Comparison of ENCODE assay signal across 16 cellular contexts in the genomic region with DNA sequence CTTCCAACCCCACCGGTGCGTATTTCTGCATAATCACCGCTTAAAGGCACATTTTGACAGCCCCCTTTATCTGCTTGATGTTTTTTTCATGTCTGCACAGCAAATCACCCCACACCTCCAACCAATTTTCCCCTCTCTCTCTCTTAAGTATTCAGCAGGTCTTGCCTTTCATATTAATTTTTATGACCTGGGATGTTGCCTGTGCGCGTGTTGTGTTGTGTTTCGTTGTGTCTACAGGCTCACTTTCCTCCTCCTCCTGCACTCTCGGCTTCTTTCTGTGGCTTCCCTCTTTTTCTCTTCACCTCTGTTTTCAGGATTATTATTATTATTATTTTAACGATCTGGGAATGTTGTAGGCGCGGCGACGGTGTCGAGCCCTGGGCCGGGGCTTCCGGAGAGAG. TPM values are rescaled to one million over a fixed set of nuclear protein-coding genes. Genes with fewer than 3 reads are reported as not detected.
DNase-seq lines count a peak whose midpoint lies in the region; TF ChIP-seq lines count a peak whose summit lies in the region.
"Had no signal": no experiment of that assay in that cellular context is flagged by ENCODE, and none has a peak within 500 bp of the region (broad histone marks: within the 10 kb centered on the region; RNA-seq: fewer than 3 reads in every experiment).

No MANE protein-coding gene starts in this region.

- no peak overlapping the region for H3K27ac Mint-ChIP-seq in activated CD4-positive, alpha-beta memory T cell treated with anti-CD3 and anti-CD28 coated beads for 36 hours
- no peak overlapping the region for H3K27ac Mint-ChIP-seq in activated CD4-positive, alpha-beta memory T cell treated with anti-CD3 and anti-CD28 coated beads, Interleukin-2, amount 10 ng/mL, durations not matched to agents 7 days and 5 days
- peak overlapping the region; percentile 69 for H3K27ac Mint-ChIP-seq in activated T-helper 1 cell treated with anti-CD3 and anti-CD28 coated beads, Interleukin-12 subunit alpha, Interleukin-12 subunit beta, Interleukin-2, Interleukin-4 antibody, amounts not matched to agents 30 ng/mL and 10 ng/mL and 1 ng/mL, durations not matched to agents 14 hours and 24 hours and 36 hours
- H3K27ac Mint-ChIP-seq in immature natural killer cell: no peak overlapping the region

- peak overlapping the region; percentile 4 for H3K4me3 Mint-ChIP-seq in activated CD4-positive, alpha-beta memory T cell treated with anti-CD3 and anti-CD28 coated beads for 36 hours
- no peak overlapping the region for H3K4me3 Mint-ChIP-seq in activated CD4-positive, alpha-beta memory T cell treated with anti-CD3 and anti-CD28 coated beads, Interleukin-2, amount 10 ng/mL, durations not matched to agents 7 days and 5 days
- no peak overlapping the region for H3K4me3 Mint-ChIP-seq in activated T-helper 1 cell treated with anti-CD3 and anti-CD28 coated beads, Interleukin-12 subunit alpha, Interleukin-12 subunit beta, Interleukin-2, Interleukin-4 antibody, amounts not matched to agents 30 ng/mL and 10 ng/mL and 1 ng/mL, durations not matched to agents 14 hours and 24 hours and 36 hours
- peak overlapping the region in 4 of 5 donors; percentile 15 to 63 (median 48) for H3K4me3 Mint-ChIP-seq in immature natural killer cell

- intact Hi-C loops in activated CD4-positive, alpha-beta memory T cell treated with anti-CD3 and anti-CD28 coated beads for 36 hours (cut with micrococcal nuclease): no loop called here
- intact Hi-C loops in activated T-helper 1 cell treated with anti-CD3 and anti-CD28 coated beads, Interleukin-12 subunit alpha, Interleukin-12 subunit beta, Interleukin-2, Interleukin-4 antibody, amounts not matched to agents 30 ng/mL and 10 ng/mL and 1 ng/mL, durations not matched to agents 14 hours and 24 hours and 36 hours (cut with micrococcal nuclease): loop anchor here (2.0 to 5.0 kb wide), 2 partner anchors 15 to 117 kb away; a partner anchor contains a TSS
- intact Hi-C loops in spleen (cut with DNase I; ENCODE audit: low total_unique reads) (no loop called here), mammary epithelial cell (cut with micrococcal nuclease) (loop anchor here (10.0 kb wide), 1 partner anchor 295 kb away; no protein-coding TSS in a partner anchor)

- no peak overlapping the region for H3K4me2 ChIP-seq in mammary epithelial cell (ENCODE audit: insufficient read depth, low read depth, low read length)

- no peak overlapping the region for H3K27ac ChIP-seq in spleen
- H3K27ac ChIP-seq in mammary epithelial cell (ENCODE audit: insufficient read depth, low read depth, low read length): no peak overlapping the region
- H3K27ac ChIP-seq: gastrocnemius medialis, pancreas had no signal

- H3K9ac ChIP-seq in mammary epithelial cell (ENCODE audit: insufficient read depth, low read length): no peak overlapping the region

- H3K4me1 Mint-ChIP-seq in activated CD4-positive, alpha-beta memory T cell treated with anti-CD3 and anti-CD28 coated beads for 36 hours (ENCODE audit: low read depth): peaks cover 16% of the 10 kb centered on the region
- H3K4me1 Mint-ChIP-seq in activated CD4-positive, alpha-beta memory T cell treated with anti-CD3 and anti-CD28 coated beads, Interleukin-2, amount 10 ng/mL, durations not matched to agents 7 days and 5 days: peaks cover 15% of the 10 kb centered on the region
- no peaks in the 10 kb centered on the region for H3K4me1 Mint-ChIP-seq in activated T-helper 1 cell treated with anti-CD3 and anti-CD28 coated beads, Interleukin-12 subunit alpha, Interleukin-12 subunit beta, Interleukin-2, Interleukin-4 antibody, amounts not matched to agents 30 ng/mL and 10 ng/mL and 1 ng/mL, durations not matched to agents 14 hours and 24 hours and 36 hours (ENCODE audit: low read depth)
- H3K4me1 Mint-ChIP-seq in immature natural killer cell: peaks cover 9 to 12% of the 10 kb centered on the region in 2 donors

- POLR2A ChIA-PET in activated CD4-positive, alpha-beta memory T cell treated with anti-CD3 and anti-CD28 coated beads for 36 hours (lab: Charles Lee): no interaction called here
- POLR2A ChIA-PET in activated CD4-positive, alpha-beta memory T cell treated with anti-CD3 and anti-CD28 coated beads, Interleukin-2, amount 10 ng/mL, durations not matched to agents 7 days and 5 days (lab: Charles Lee): no interaction called here
- POLR2A ChIA-PET in HEK293T (lab: Yijun Ruan, JAX): no interaction called here

- no peak overlapping the region for H2AFZ ChIP-seq in mammary epithelial cell (ENCODE audit: low read depth, low read length)

- no peak for DNase-seq in activated CD4-positive, alpha-beta memory T cell treated with anti-CD3 and anti-CD28 coated beads for 36 hours
- DNase-seq in activated CD4-positive, alpha-beta memory T cell treated with anti-CD3 and anti-CD28 coated beads, Interleukin-2, amount 10 ng/mL, durations not matched to agents 7 days and 5 days: no peak
- no peak for DNase-seq in activated T-helper 1 cell treated with anti-CD3 and anti-CD28 coated beads, Interleukin-12 subunit alpha, Interleukin-12 subunit beta, Interleukin-2, Interleukin-4 antibody, amounts not matched to agents 30 ng/mL and 10 ng/mL and 1 ng/mL, durations not matched to agents 14 hours and 24 hours and 36 hours (ENCODE audit: low spot score)
- no peak for DNase-seq in immature natural killer cell
- no peak for DNase-seq in spleen
- no peak for DNase-seq in mammary epithelial cell
- no peak for DNase-seq in HEK293T (ENCODE audit: extremely low spot score)
- DNase-seq in NCI-H748 (lab: John Stamatoyannopoulos, UW; ENCODE audit: unreplicated experiment): no peak
- DNase-seq: amniotic stem cell; effector CD8-positive, alpha-beta T cell; gastrocnemius medialis; SW 1271 had no signal

- H3K9me3 ChIP-seq in spleen (peaks cover 0 to 6% (median 0%) of the 10 kb centered on the region in 8 donors), mammary epithelial cell (replicated peaks; ENCODE audit: insufficient read depth, low read length) (no peaks in the 10 kb centered on the region)
- H3K9me3 ChIP-seq: gastrocnemius medialis, MG63, pancreas had no signal

- H3K4me3 ChIP-seq in spleen (peak overlapping the region in 5 of 8 donors; percentile 9 to 54 (median 17)), mammary epithelial cell (replicated peaks in 1 of 3; ENCODE audit: insufficient read depth in 1 of 3, low read depth in 2 of 3, low read length in 3 of 3) (no peak overlapping the region)
- H3K4me3 ChIP-seq: MG63 had no signal

- H3K4me1 ChIP-seq in spleen (peaks cover 4 to 29% (median 16%) of the 10 kb centered on the region in 6 donors), mammary epithelial cell (ENCODE audit: insufficient read depth, low read length) (peaks cover 3% of the 10 kb centered on the region)

- no peak for TF ChIP-seq POLR2A in spleen (IDR thresholded peaks at IDR 0.05)

- 3 to 8% (median 6%) methylated on average over 15 of the region's 15 CpGs for WGBS in spleen, 5 donors
- 3% methylated on average over 12 of the region's 15 CpGs for WGBS in mammary epithelial cell (ENCODE audit: low coverage, missing lambda C conversion rate)

- H3K36me3 Mint-ChIP-seq in activated CD4-positive, alpha-beta memory T cell treated with anti-CD3 and anti-CD28 coated beads for 36 hours: peaks cover 7% of the 10 kb centered on the region
- peaks cover 8% of the 10 kb centered on the region for H3K36me3 Mint-ChIP-seq in activated CD4-positive, alpha-beta memory T cell treated with anti-CD3 and anti-CD28 coated beads, Interleukin-2, amount 10 ng/mL, durations not matched to agents 7 days and 5 days (ENCODE audit: low read depth)
- peaks cover 2% of the 10 kb centered on the region for H3K36me3 Mint-ChIP-seq in activated T-helper 1 cell treated with anti-CD3 and anti-CD28 coated beads, Interleukin-12 subunit alpha, Interleukin-12 subunit beta, Interleukin-2, Interleukin-4 antibody, amounts not matched to agents 30 ng/mL and 10 ng/mL and 1 ng/mL, durations not matched to agents 14 hours and 24 hours and 36 hours (ENCODE audit: low read depth)
- H3K36me3 Mint-ChIP-seq in immature natural killer cell: peaks cover 0 to 7% (median 3%) of the 10 kb centered on the region in 3 donors

- H3K9me3 Mint-ChIP-seq in activated CD4-positive, alpha-beta memory T cell treated with anti-CD3 and anti-CD28 coated beads for 36 hours: no peaks in the 10 kb centered on the region
- H3K9me3 Mint-ChIP-seq in activated CD4-positive, alpha-beta memory T cell treated with anti-CD3 and anti-CD28 coated beads, Interleukin-2, amount 10 ng/mL, durations not matched to agents 7 days and 5 days: no peaks in the 10 kb centered on the region
- no peaks in the 10 kb centered on the region for H3K9me3 Mint-ChIP-seq in activated T-helper 1 cell treated with anti-CD3 and anti-CD28 coated beads, Interleukin-12 subunit alpha, Interleukin-12 subunit beta, Interleukin-2, Interleukin-4 antibody, amounts not matched to agents 30 ng/mL and 10 ng/mL and 1 ng/mL, durations not matched to agents 14 hours and 24 hours and 36 hours
- peaks cover 6 to 40% (median 7%) of the 10 kb centered on the region in 6 donors for H3K9me3 Mint-ChIP-seq in immature natural killer cell

- H4K20me1 ChIP-seq in mammary epithelial cell (ENCODE audit: insufficient read depth, low read length): no peaks in the 10 kb centered on the region

- H3K79me2 ChIP-seq in mammary epithelial cell (ENCODE audit: insufficient read depth, low read length): no peaks in the 10 kb centered on the region

- dilution Hi-C loops in mammary epithelial cell (cut with HindIII; ENCODE audit: low sequenced_read_pairs): no loop called here

- no peaks in the 10 kb centered on the region for H3K36me3 ChIP-seq in spleen
- no peaks in the 10 kb centered on the region for H3K36me3 ChIP-seq in mammary epithelial cell (ENCODE audit: insufficient read depth, low read length)
- H3K36me3 ChIP-seq: gastrocnemius medialis, MG63, pancreas had no signal

- CTCF ChIA-PET in activated CD4-positive, alpha-beta memory T cell treated with anti-CD3 and anti-CD28 coated beads for 36 hours (lab: Charles Lee): no interaction called here
- CTCF ChIA-PET in activated CD4-positive, alpha-beta memory T cell treated with anti-CD3 and anti-CD28 coated beads, Interleukin-2, amount 10 ng/mL, durations not matched to agents 7 days and 5 days (lab: Charles Lee): no interaction called here
- CTCF ChIA-PET in mammary epithelial cell (lab: Charles Lee; ENCODE audit: low non-redundant PET) (no interaction called here), HEK293T (lab: Yijun Ruan, JAX) (no interaction called here)

- no peak for TF ChIP-seq CTCF in spleen (IDR thresholded peaks at IDR 0.05 in 8 of 11, conservative IDR thresholded peaks at IDR 0.05 in 3 of 11)
- no peak for TF ChIP-seq CTCF in mammary epithelial cell (conservative IDR thresholded peaks at IDR 0.05 in 1 of 2, IDR thresholded peaks at IDR 0.05 in 1 of 2; ENCODE audit: extremely low read depth in 1 of 2, insufficient read depth in 1 of 2, low read depth in 1 of 2, low read length in 2 of 2)

- in situ Hi-C loops in mammary epithelial cell (cut with MboI; ENCODE audit: low sequenced_read_pairs in 2 of 2): no loop called here

- H3K27me3 ChIP-seq in spleen (replicated peaks in 1 of 7) (peaks cover 4 to 100% (median 73%) of the 10 kb centered on the region in 7 donors), mammary epithelial cell (ENCODE audit: insufficient read depth, low read length) (peaks cover 59% of the 10 kb centered on the region)

- H3K27me3 Mint-ChIP-seq in activated CD4-positive, alpha-beta memory T cell treated with anti-CD3 and anti-CD28 coated beads for 36 hours: peaks cover 77% of the 10 kb centered on the region
- peaks cover 75% of the 10 kb centered on the region for H3K27me3 Mint-ChIP-seq in activated CD4-positive, alpha-beta memory T cell treated with anti-CD3 and anti-CD28 coated beads, Interleukin-2, amount 10 ng/mL, durations not matched to agents 7 days and 5 days
- peaks cover 67% of the 10 kb centered on the region for H3K27me3 Mint-ChIP-seq in activated T-helper 1 cell treated with anti-CD3 and anti-CD28 coated beads, Interleukin-12 subunit alpha, Interleukin-12 subunit beta, Interleukin-2, Interleukin-4 antibody, amounts not matched to agents 30 ng/mL and 10 ng/mL and 1 ng/mL, durations not matched to agents 14 hours and 24 hours and 36 hours (ENCODE audit: insufficient read depth)
- H3K27me3 Mint-ChIP-seq in immature natural killer cell (ENCODE audit: low read depth in 3 of 3): peaks cover 20 to 51% (median 47%) of the 10 kb centered on the region in 3 donors

- BruUV-seq in mammary epithelial cell (replicated peaks; lab: Mats Ljungman, UMichigan): no TSS peak

RNA-seq across cellular contexts. Expression of a gene that starts 0.7 kb away (rescaled TPM):
- total RNA-seq in activated CD4-positive, alpha-beta memory T cell treated with anti-CD3 and anti-CD28 coated beads for 36 hours: not detected
- total RNA-seq in activated CD4-positive, alpha-beta memory T cell treated with anti-CD3 and anti-CD28 coated beads, Interleukin-2, amount 10 ng/mL, durations not matched to agents 7 days and 5 days: not detected
- total RNA-seq in activated T-helper 1 cell treated with anti-CD3 and anti-CD28 coated beads, Interleukin-12 subunit alpha, Interleukin-12 subunit beta, Interleukin-2, Interleukin-4 antibody, amounts not matched to agents 30 ng/mL and 10 ng/mL and 1 ng/mL, durations not matched to agents 14 hours and 24 hours and 36 hours: not detected in 2 replicates
- polyA plus RNA-seq in immature natural killer cell (not detected), spleen (not detected), mammary epithelial cell (not detected)
- total RNA-seq in spleen (not detected), mammary epithelial cell (not detected)
- polyA minus RNA-seq in mammary epithelial cell: not detected
- total RNA-seq: gastrocnemius medialis, HT-29, pancreas had no signal
- polyA plus RNA-seq: AG04450, pancreas had no signal

Comparison
In these comparisons a context has a peak if more than half of its experiments do, and no peak if none do; other contexts are left out.
1. H3K4me3 Mint-ChIP-seq: peak in activated CD4-positive, alpha-beta memory T cell treated with anti-CD3 and anti-CD28 coated beads for 36 hours (single experiment) and immature natural killer cell (4 of 5); none in activated CD4-positive, alpha-beta memory T cell treated with anti-CD3 and anti-CD28 coated beads, Interleukin-2, amount 10 ng/mL, durations not matched to agents 7 days and 5 days (single experiment) and activated T-helper 1 cell treated with anti-CD3 and anti-CD28 coated beads, Interleukin-12 subunit alpha, Interleukin-12 subunit beta, Interleukin-2, Interleukin-4 antibody, amounts not matched to agents 30 ng/mL and 10 ng/mL and 1 ng/mL, durations not matched to agents 14 hours and 24 hours and 36 hours (single experiment).
2. H3K4me3 ChIP-seq: peak in spleen (5 of 8); none in mammary epithelial cell (0 of 3).
3. intact Hi-C loops: an anchor here in activated T-helper 1 cell treated with anti-CD3 and anti-CD28 coated beads, Interleukin-12 subunit alpha, Interleukin-12 subunit beta, Interleukin-2, Interleukin-4 antibody, amounts not matched to agents 30 ng/mL and 10 ng/mL and 1 ng/mL, durations not matched to agents 14 hours and 24 hours and 36 hours (2.0 to 5.0 kb wide) and mammary epithelial cell (10.0 kb wide); none called in activated CD4-positive, alpha-beta memory T cell treated with anti-CD3 and anti-CD28 coated beads for 36 hours and spleen.